26 cellular contexts compared by ENCODE assay signal in genomic region chr5:102539598-102539997, GRCh38. TPM values are rescaled to one million over a fixed set of nuclear protein-coding genes. Genes with fewer than 3 reads are reported as not detected.
DNase-seq lines count a peak whose midpoint lies in the region; ATAC-seq lines count a peak whose summit lies in the region.
"Had no signal": no experiment of that assay in that cellular context is flagged by ENCODE, and none has a peak within 500 bp of the region (broad histone marks: within the 10 kb centered on the region; RNA-seq: fewer than 3 reads in every experiment).

No MANE protein-coding gene starts in this region.

- ATAC-seq in activated CD8-positive, alpha-beta memory T cell treated with anti-CD3 and anti-CD28 coated beads, Interleukin-2, amount 10 ng/mL, durations not matched to agents 7 days and 5 days: no peak
- ATAC-seq: activated T-cell treated with anti-CD3 and anti-CD28 coated beads, Interleukin-2, amount 50 U/mL, for 72 hours; heart right ventricle; left colon; naive thymus-derived CD4-positive, alpha-beta T cell had no signal

- no peak overlapping the region for H3K4me3 Mint-ChIP-seq in activated CD8-positive, alpha-beta memory T cell treated with anti-CD3 and anti-CD28 coated beads, Interleukin-2, amount 10 ng/mL, durations not matched to agents 7 days and 5 days
- H3K4me3 Mint-ChIP-seq: activated T-cell treated with anti-CD3 and anti-CD28 coated beads, Interleukin-2, amount 50 U/mL, for 72 hours; CD4-positive, alpha-beta memory T cell; naive thymus-derived CD4-positive, alpha-beta T cell; stimulated activated effector memory CD8-positive, alpha-beta T cell treated with anti-CD3 and anti-CD28 coated beads, Interleukin-12 subunit alpha, Interleukin-12 subunit beta, amount 100 ng/mL, for 72 hours had no signal

- CTCF ChIA-PET in activated CD8-positive, alpha-beta memory T cell treated with anti-CD3 and anti-CD28 coated beads, Interleukin-2, amount 10 ng/mL, durations not matched to agents 7 days and 5 days (lab: Charles Lee): no interaction called here

- H3K9me3 Mint-ChIP-seq in activated CD8-positive, alpha-beta memory T cell treated with anti-CD3 and anti-CD28 coated beads, Interleukin-2, amount 10 ng/mL, durations not matched to agents 7 days and 5 days (ENCODE audit: low read depth): no peaks in the 10 kb centered on the region
- H3K9me3 Mint-ChIP-seq: activated T-cell treated with anti-CD3 and anti-CD28 coated beads, Interleukin-2, amount 50 U/mL, for 72 hours; CD4-positive, alpha-beta memory T cell; naive thymus-derived CD4-positive, alpha-beta T cell; stimulated activated effector memory CD8-positive, alpha-beta T cell treated with anti-CD3 and anti-CD28 coated beads, Interleukin-12 subunit alpha, Interleukin-12 subunit beta, amount 100 ng/mL, for 72 hours had no signal

- peak; percentile 17 for DNase-seq in DMS53 (lab: John Stamatoyannopoulos, UW)
- DNase-seq in DMS53 treated with DMSO at 0.1 percent for 48 hours (lab: John Stamatoyannopoulos, UW; ENCODE audit: unreplicated experiment): no peak
- peak; percentile 8 for DNase-seq in M059J (ENCODE audit: low read depth)
- peak; percentile 86 for DNase-seq in SHP77 treated with DMSO at 0.1 percent for 48 hours (lab: John Stamatoyannopoulos, UW)
- DNase-seq in glomerular visceral epithelial cell (ENCODE audit: extremely low spot score): peak; percentile 34
- no peak for DNase-seq in midbrain (lab: John Stamatoyannopoulos, UW)
- DNase-seq in NCI-H1105 treated with DMSO at 0.1 percent for 48 hours (lab: John Stamatoyannopoulos, UW): no peak
- no peak for DNase-seq in activated CD8-positive, alpha-beta memory T cell treated with anti-CD3 and anti-CD28 coated beads, Interleukin-2, amount 10 ng/mL, durations not matched to agents 7 days and 5 days
- DNase-seq: activated CD4-positive, alpha-beta T cell treated with anti-CD3 and anti-CD28 coated beads for 48 hours; activated naive CD4-positive, alpha-beta T cell treated with Interleukin-2 at 50 U/mL for 16 hours; activated T-cell treated with anti-CD3 and anti-CD28 coated beads, Interleukin-2, amount 50 U/mL, for 72 hours; CD4-positive, alpha-beta memory T cell; heart right ventricle; left colon; mesenchymal stem cell; MG63; naive thymus-derived CD4-positive, alpha-beta T cell; NCI-H1417 treated with DMSO at 0.1 percent for 48 hours; NCI-H226; occipital lobe; spleen; stimulated activated CD4-positive, alpha-beta T cell treated with anti-CD3 and anti-CD28 coated beads, Interleukin-2, amount 100 ng/mL, for 48 hours; T-helper 2 cell had no signal

- H3K27ac Mint-ChIP-seq in activated CD8-positive, alpha-beta memory T cell treated with anti-CD3 and anti-CD28 coated beads, Interleukin-2, amount 10 ng/mL, durations not matched to agents 7 days and 5 days: no peak overlapping the region
- H3K27ac Mint-ChIP-seq: activated T-cell treated with anti-CD3 and anti-CD28 coated beads, Interleukin-2, amount 50 U/mL, for 72 hours; CD4-positive, alpha-beta memory T cell; naive thymus-derived CD4-positive, alpha-beta T cell; stimulated activated effector memory CD8-positive, alpha-beta T cell treated with anti-CD3 and anti-CD28 coated beads, Interleukin-12 subunit alpha, Interleukin-12 subunit beta, amount 100 ng/mL, for 72 hours had no signal

- no peaks in the 10 kb centered on the region for H3K36me3 Mint-ChIP-seq in activated CD8-positive, alpha-beta memory T cell treated with anti-CD3 and anti-CD28 coated beads, Interleukin-2, amount 10 ng/mL, durations not matched to agents 7 days and 5 days
- H3K36me3 Mint-ChIP-seq: CD4-positive, alpha-beta memory T cell; naive thymus-derived CD4-positive, alpha-beta T cell; stimulated activated effector memory CD8-positive, alpha-beta T cell treated with anti-CD3 and anti-CD28 coated beads, Interleukin-12 subunit alpha, Interleukin-12 subunit beta, amount 100 ng/mL, for 72 hours had no signal

- H3K27me3 Mint-ChIP-seq in activated CD8-positive, alpha-beta memory T cell treated with anti-CD3 and anti-CD28 coated beads, Interleukin-2, amount 10 ng/mL, durations not matched to agents 7 days and 5 days: peaks cover 13% of the 10 kb centered on the region

- H3K4me1 Mint-ChIP-seq in activated CD8-positive, alpha-beta memory T cell treated with anti-CD3 and anti-CD28 coated beads, Interleukin-2, amount 10 ng/mL, durations not matched to agents 7 days and 5 days: no peaks in the 10 kb centered on the region
- H3K4me1 Mint-ChIP-seq: CD4-positive, alpha-beta memory T cell; naive thymus-derived CD4-positive, alpha-beta T cell; stimulated activated effector memory CD8-positive, alpha-beta T cell treated with anti-CD3 and anti-CD28 coated beads, Interleukin-12 subunit alpha, Interleukin-12 subunit beta, amount 100 ng/mL, for 72 hours had no signal

RNA-seq across cellular contexts. Expression of gene SLCO6A1, which starts 40.8 kb away (rescaled TPM):
- total RNA-seq in M059J (2014; rRNA removed; shearing (Covaris generic)): not detected in 2 replicates
- not detected for total RNA-seq in activated CD8-positive, alpha-beta memory T cell treated with anti-CD3 and anti-CD28 coated beads, Interleukin-2, amount 10 ng/mL, durations not matched to agents 7 days and 5 days
- total RNA-seq: activated T-cell treated with anti-CD3 and anti-CD28 coated beads, Interleukin-2, amount 50 U/mL, for 72 hours; cardiac muscle cell; CD4-positive, alpha-beta memory T cell; heart right ventricle; left colon; naive thymus-derived CD4-positive, alpha-beta T cell; spleen; ureter had no signal

Comparison
In these comparisons a context has a peak if more than half of its experiments do, and no peak if none do; other contexts are left out.
1. DNase-seq: peak in DMS53 (single experiment), M059J (single experiment), SHP77 treated with DMSO at 0.1 percent for 48 hours (single experiment) and glomerular visceral epithelial cell (single experiment); none in DMS53 treated with DMSO at 0.1 percent for 48 hours (single experiment), midbrain (single experiment), NCI-H1105 treated with DMSO at 0.1 percent for 48 hours (single experiment) and activated CD8-positive, alpha-beta memory T cell treated with anti-CD3 and anti-CD28 coated beads, Interleukin-2, amount 10 ng/mL, durations not matched to agents 7 days and 5 days (single experiment).